In the genomic region with DNA sequence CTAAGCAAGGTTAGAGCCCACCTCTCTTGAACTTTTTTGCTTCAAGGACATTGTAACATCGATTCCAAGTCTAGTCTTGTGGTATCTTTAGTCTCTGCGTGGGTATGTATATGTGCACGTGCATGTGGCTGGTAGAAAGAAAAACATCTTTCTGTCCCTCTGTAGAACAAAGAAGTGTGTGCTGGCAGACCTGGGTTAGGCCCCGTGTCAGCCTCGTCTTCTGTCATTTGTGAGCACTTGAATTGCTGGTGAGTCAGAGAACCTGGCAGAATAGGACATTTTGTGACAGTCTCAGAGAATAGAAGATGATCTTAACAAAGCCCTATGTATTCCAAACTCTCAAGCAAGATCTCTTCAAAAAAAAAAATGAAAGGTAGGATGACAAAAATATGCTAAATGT, we compare ENCODE assay signal across 8 cellular contexts.
"Had no signal": no experiment of that assay in that cellular context is flagged by ENCODE, and none has a peak within 500 bp of the region (broad histone marks: within the 10 kb centered on the region; RNA-seq: fewer than 3 reads in every experiment).

No MANE protein-coding gene starts in this region.

- H3K4me3 ChIP-seq: HAP-1 had no signal

- H3K36me3 ChIP-seq: HAP-1 had no signal

- ATAC-seq: HCT116 had no signal

- H3K9me3 ChIP-seq: HAP-1 had no signal

- H3K36me3 Mint-ChIP-seq: IgD-negative memory B cell had no signal

- H3K27ac Mint-ChIP-seq: HFFc6, IgD-negative memory B cell had no signal

- H3K4me3 Mint-ChIP-seq: HFFc6, IgD-negative memory B cell had no signal

- H3K4me2 ChIP-seq: KMS-11 had no signal

- H3K4me1 ChIP-seq: HAP-1 had no signal

- DNase-seq: GOT3, H7, HFFc6, KBM-7 had no signal

- H3K9me3 Mint-ChIP-seq: HFFc6 had no signal

- H3K27ac ChIP-seq: KMS-11 had no signal

- H3K9ac ChIP-seq: KMS-11 had no signal

- H3K4me1 Mint-ChIP-seq: IgD-negative memory B cell had no signal
